8 cellular contexts compared by ENCODE assay signal in genomic region chr12:113334786-113335539, GRCh38. TPM values are rescaled to one million over a fixed set of nuclear protein-coding genes. Genes with fewer than 3 reads are reported as not detected.
DNase-seq lines count a peak whose midpoint lies in the region; ATAC-seq and TF ChIP-seq lines count a peak whose summit lies in the region.

SLC8B1 (minus strand) TSS chr12:113335109; CDS start chr12:113332878, 2,231 bp downstream.

- POLR2A ChIA-PET in AG04450 (lab: Yijun Ruan, JAX) = interaction anchor here (0.5 to 1.6 kb wide), 9 partner anchors 9 to 529 kb away, joined by 3 to 9 read pairs (median 4); partner anchors contain the start of genes SDSL and TPCN1

- peak; percentile 77 for ATAC-seq in GM18858 (IDR thresholded peaks at IDR 0.05; ENCODE audit: unreplicated experiment)
- peak; percentile 95 for ATAC-seq in HG03095 (IDR thresholded peaks at IDR 0.05; ENCODE audit: unreplicated experiment)
- ATAC-seq in left colon = peak; percentile 98

- H3K27ac ChIP-seq in AG04450 (ENCODE audit: low read depth, low read length) (peak within 1 kb of the TSS; percentile 39), colonic mucosa (peak within 1 kb of the TSS; percentile 90)

- peak within 1 kb of the TSS; percentile 83 to 90 for H3K9ac ChIP-seq in colonic mucosa (ENCODE audit: low read depth in 2 of 2, low read length in 2 of 2)

- intact Hi-C loops in colonic mucosa (cut with DNase I) (no loop called here), left colon (cut with DNase I, micrococcal nuclease) (no loop called here)

- CTCF ChIA-PET in AG04450 (lab: Charles Lee) = interaction anchor here (0.6 to 1.9 kb wide), 6 partner anchors 9 to 1340 kb away, joined by 4 to 12 read pairs (median 4); no protein-coding TSS in a partner anchor

- DNase-seq in AG04450 (ENCODE audit: low read depth, low spot score) (peak; percentile 15), NCI-H446 treated with DMSO at 0.1 percent for 48 hours (lab: John Stamatoyannopoulos, UW) (peak; percentile 34), colonic mucosa (peak; percentile 94), left colon (peak; percentile 79 to 91)
- peak; percentile 91 for DNase-seq in activated CD4-positive, alpha-beta T cell treated with anti-CD3 and anti-CD28 coated beads for 48 hours
- DNase-seq in stimulated activated CD4-positive, alpha-beta T cell treated with anti-CD3 and anti-CD28 coated beads, Interleukin-1b, Interleukin-23, amount 100 ng/mL, for 24 hours (ENCODE audit: low read depth in 4 of 4, low spot score in 1 of 4) = peak; percentile 78 to 94 (median 82)

- no peaks in the 10 kb centered on the region for H3K4me1 ChIP-seq in colonic mucosa

- TF ChIP-seq CTCF in AG04450 (IDR thresholded peaks at IDR 0.05; ENCODE audit: low read depth, low read length) (no peak), colonic mucosa (IDR thresholded peaks at IDR 0.05) (no peak)

- H3K4me3 ChIP-seq in AG04450 (ENCODE audit: low read depth, low read length) = peak within 1 kb of the TSS; percentile 70
- H3K4me3 ChIP-seq in colonic mucosa = peak within 1 kb of the TSS; percentile 85

- H3K9me3 ChIP-seq in AG04450 (ENCODE audit: control insufficient read depth, insufficient read depth, low read length) = no peaks in the 10 kb centered on the region
- no peaks in the 10 kb centered on the region for H3K9me3 ChIP-seq in colonic mucosa

- no peaks in the 10 kb centered on the region for H3K36me3 ChIP-seq in colonic mucosa

- H3K27me3 ChIP-seq in AG04450 (ENCODE audit: control insufficient read depth, insufficient read depth, low read length) = peaks cover 3% of the 10 kb centered on the region
- no peaks in the 10 kb centered on the region for H3K27me3 ChIP-seq in colonic mucosa

RNA-seq across cellular contexts. Expression of gene SLC8B1, which starts in this region (rescaled TPM):
- 12.1 and 17.2 TPM in 2 replicates for polyA plus RNA-seq in AG04450 (2011; rRNA removed)
- polyA minus RNA-seq in AG04450 (2011; rRNA and poly(A)+ RNA removed) = 15.2 and 25.5 TPM in 2 replicates
- total RNA-seq in colonic mucosa (10 to 100 TPM; 34.3 to 44.1 TPM), left colon (10 to 100 TPM; 50.5 to 57.3 TPM)

Comparison
In these comparisons a context has a peak if more than half of its experiments do, and no peak if none do; other contexts are left out.
1. Peak in every context shown above with its lines: DNase-seq, ATAC-seq, H3K4me3 ChIP-seq and H3K27ac ChIP-seq.
2. DNase-seq: peak in every context shown above with its lines; median percentile 94 in colonic mucosa; 91 in activated CD4-positive, alpha-beta T cell treated with anti-CD3 and anti-CD28 coated beads for 48 hours; 85 in left colon; 82 in stimulated activated CD4-positive, alpha-beta T cell treated with anti-CD3 and anti-CD28 coated beads, Interleukin-1b, Interleukin-23, amount 100 ng/mL, for 24 hours; 34 in NCI-H446 treated with DMSO at 0.1 percent for 48 hours; 15 in AG04450.